Comparison of ENCODE assay signal across 1 cellular context in the genomic region with DNA sequence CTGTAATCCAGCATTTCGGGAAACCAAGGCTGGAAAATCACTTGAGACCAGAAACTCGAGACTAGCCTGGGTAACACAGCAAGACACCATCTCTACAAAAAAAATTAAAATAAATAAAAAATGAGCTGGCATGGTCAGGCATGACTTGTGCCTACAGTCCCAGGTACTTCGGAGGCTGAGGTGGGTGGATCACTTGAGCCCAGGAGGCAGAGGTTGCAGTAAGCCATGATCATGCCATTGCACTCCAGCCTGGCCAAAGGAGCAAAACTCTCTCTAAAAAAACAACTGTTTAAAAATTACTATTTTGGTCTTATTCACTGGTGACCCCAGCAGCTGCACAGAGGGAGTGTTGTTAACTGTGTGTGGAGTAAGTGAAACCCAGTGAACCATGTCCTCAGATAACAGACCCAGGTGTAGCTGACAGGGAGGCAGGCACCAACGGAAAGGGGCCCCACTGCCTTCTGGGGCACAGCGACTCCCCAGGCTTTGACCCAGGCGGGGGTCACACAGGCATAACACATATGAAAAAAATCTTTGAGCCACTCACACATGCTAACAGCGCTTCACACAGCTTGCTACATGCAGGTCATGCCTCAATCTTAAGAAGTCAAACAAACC.
TF ChIP-seq lines count a peak whose summit lies in the region.

No MANE protein-coding gene starts in this region.

TF ChIP-seq in GM12878, 131 proteins besides CTCF, POLR2A, EP300 and RAD21 (continues in another document):
- TF ChIP-seq CBX3 (IDR thresholded peaks at IDR 0.05; ENCODE audit: borderline replicate concordance, low read depth) (no peak), PAX5 (IDR thresholded peaks at IDR 0.05; ENCODE audit: borderline replicate concordance, low read depth, low read length) (peak; percentile 86), NRF1 (conservative IDR thresholded peaks at IDR 0.05; ENCODE audit: low read depth, low read length) (no peak), EED (IDR thresholded peaks at IDR 0.05; ENCODE audit: low read depth) (0 out of 2 replicates have a peak, but pooled peaks have one; percentile 29), RBBP5 (conservative IDR thresholded peaks at IDR 0.05) (no peak), JUNB (IDR thresholded peaks at IDR 0.05) (no peak), JUND (IDR thresholded peaks at IDR 0.05; ENCODE audit: low read depth, low read length) (no peak), CHD2 (IDR thresholded peaks at IDR 0.05; ENCODE audit: borderline replicate concordance, low read depth, low read length) (peak; percentile 20; the same call in 1 of the 2 replicates), HDAC2 (IDR thresholded peaks at IDR 0.05) (no peak), YBX1 (IDR thresholded peaks at IDR 0.05) (no peak), SMAD1 (IDR thresholded peaks at IDR 0.05; ENCODE audit: low read depth, partially characterized antibody) (no peak), MYB (IDR thresholded peaks at IDR 0.05; ENCODE audit: borderline replicate concordance, low read depth, low read length) (peak; percentile 68; the same call in 1 of the 2 replicates), SMARCA5 (IDR thresholded peaks at IDR 0.05) (peak; percentile 50; the same call in 1 of the 2 replicates), SREBF1 (IDR thresholded peaks at IDR 0.05; ENCODE audit: low read length) (no peak), TCF3 (IDR thresholded peaks at IDR 0.05; ENCODE audit: borderline replicate concordance, insufficient read depth, low read depth, low read length) (0 out of 2 replicates have a peak, but pooled peaks have one; percentile 48), NFYA (IDR thresholded peaks at IDR 0.05; ENCODE audit: borderline replicate concordance, low read depth, low read length) (no peak), YY1 (IDR thresholded peaks at IDR 0.05; ENCODE audit: low read depth, low read length) (no peak), NR2C1 (IDR thresholded peaks at IDR 0.05) (peak; percentile 25; the same call in 1 of the 2 replicates), BACH1 (IDR thresholded peaks at IDR 0.05; ENCODE audit: borderline replicate concordance) (no peak), MEF2B (IDR thresholded peaks at IDR 0.05; ENCODE audit: partially characterized antibody, poor library complexity, severe bottlenecking) (peak; percentile 68), ZNF622 (IDR thresholded peaks at IDR 0.05) (no peak), PAX8 (IDR thresholded peaks at IDR 0.05) (peak; percentile 87; the same call in 1 of the 2 replicates), RCOR1 (conservative IDR thresholded peaks at IDR 0.05; ENCODE audit: low read depth, low read length) (no peak), IKZF2 (IDR thresholded peaks at IDR 0.05) (peak in 1 of 2 experiments; percentile 11; a peak in 2 of 4 replicates)
- TF ChIP-seq, protein P1, sequence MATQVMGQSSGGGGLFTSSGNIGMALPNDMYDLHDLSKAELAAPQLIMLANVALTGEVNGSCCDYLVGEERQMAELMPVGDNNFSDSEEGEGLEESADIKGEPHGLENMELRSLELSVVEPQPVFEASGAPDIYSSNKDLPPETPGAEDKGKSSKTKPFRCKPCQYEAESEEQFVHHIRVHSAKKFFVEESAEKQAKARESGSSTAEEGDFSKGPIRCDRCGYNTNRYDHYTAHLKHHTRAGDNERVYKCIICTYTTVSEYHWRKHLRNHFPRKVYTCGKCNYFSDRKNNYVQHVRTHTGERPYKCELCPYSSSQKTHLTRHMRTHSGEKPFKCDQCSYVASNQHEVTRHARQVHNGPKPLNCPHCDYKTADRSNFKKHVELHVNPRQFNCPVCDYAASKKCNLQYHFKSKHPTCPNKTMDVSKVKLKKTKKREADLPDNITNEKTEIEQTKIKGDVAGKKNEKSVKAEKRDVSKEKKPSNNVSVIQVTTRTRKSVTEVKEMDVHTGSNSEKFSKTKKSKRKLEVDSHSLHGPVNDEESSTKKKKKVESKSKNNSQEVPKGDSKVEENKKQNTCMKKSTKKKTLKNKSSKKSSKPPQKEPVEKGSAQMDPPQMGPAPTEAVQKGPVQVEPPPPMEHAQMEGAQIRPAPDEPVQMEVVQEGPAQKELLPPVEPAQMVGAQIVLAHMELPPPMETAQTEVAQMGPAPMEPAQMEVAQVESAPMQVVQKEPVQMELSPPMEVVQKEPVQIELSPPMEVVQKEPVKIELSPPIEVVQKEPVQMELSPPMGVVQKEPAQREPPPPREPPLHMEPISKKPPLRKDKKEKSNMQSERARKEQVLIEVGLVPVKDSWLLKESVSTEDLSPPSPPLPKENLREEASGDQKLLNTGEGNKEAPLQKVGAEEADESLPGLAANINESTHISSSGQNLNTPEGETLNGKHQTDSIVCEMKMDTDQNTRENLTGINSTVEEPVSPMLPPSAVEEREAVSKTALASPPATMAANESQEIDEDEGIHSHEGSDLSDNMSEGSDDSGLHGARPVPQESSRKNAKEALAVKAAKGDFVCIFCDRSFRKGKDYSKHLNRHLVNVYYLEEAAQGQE (IDR thresholded peaks at IDR 0.05; ENCODE audit: low read depth, low read length) = no peak
- TF ChIP-seq, protein P2, sequence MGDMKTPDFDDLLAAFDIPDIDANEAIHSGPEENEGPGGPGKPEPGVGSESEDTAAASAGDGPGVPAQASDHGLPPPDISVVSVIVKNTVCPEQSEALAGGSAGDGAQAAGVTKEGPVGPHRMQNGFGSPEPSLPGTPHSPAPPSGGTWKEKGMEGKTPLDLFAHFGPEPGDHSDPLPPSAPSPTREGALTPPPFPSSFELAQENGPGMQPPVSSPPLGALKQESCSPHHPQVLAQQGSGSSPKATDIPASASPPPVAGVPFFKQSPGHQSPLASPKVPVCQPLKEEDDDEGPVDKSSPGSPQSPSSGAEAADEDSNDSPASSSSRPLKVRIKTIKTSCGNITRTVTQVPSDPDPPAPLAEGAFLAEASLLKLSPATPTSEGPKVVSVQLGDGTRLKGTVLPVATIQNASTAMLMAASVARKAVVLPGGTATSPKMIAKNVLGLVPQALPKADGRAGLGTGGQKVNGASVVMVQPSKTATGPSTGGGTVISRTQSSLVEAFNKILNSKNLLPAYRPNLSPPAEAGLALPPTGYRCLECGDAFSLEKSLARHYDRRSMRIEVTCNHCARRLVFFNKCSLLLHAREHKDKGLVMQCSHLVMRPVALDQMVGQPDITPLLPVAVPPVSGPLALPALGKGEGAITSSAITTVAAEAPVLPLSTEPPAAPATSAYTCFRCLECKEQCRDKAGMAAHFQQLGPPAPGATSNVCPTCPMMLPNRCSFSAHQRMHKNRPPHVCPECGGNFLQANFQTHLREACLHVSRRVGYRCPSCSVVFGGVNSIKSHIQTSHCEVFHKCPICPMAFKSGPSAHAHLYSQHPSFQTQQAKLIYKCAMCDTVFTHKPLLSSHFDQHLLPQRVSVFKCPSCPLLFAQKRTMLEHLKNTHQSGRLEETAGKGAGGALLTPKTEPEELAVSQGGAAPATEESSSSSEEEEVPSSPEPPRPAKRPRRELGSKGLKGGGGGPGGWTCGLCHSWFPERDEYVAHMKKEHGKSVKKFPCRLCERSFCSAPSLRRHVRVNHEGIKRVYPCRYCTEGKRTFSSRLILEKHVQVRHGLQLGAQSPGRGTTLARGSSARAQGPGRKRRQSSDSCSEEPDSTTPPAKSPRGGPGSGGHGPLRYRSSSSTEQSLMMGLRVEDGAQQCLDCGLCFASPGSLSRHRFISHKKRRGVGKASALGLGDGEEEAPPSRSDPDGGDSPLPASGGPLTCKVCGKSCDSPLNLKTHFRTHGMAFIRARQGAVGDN (IDR thresholded peaks at IDR 0.05) = peak; percentile 94
- TF ChIP-seq, protein P3, sequence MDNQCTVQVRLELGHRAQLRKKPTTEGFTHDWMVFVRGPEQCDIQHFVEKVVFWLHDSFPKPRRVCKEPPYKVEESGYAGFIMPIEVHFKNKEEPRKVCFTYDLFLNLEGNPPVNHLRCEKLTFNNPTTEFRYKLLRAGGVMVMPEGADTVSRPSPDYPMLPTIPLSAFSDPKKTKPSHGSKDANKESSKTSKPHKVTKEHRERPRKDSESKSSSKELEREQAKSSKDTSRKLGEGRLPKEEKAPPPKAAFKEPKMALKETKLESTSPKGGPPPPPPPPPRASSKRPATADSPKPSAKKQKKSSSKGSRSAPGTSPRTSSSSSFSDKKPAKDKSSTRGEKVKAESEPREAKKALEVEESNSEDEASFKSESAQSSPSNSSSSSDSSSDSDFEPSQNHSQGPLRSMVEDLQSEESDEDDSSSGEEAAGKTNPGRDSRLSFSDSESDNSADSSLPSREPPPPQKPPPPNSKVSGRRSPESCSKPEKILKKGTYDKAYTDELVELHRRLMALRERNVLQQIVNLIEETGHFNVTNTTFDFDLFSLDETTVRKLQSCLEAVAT (IDR thresholded peaks at IDR 0.05) = no peak
- TF ChIP-seq, protein P4, sequence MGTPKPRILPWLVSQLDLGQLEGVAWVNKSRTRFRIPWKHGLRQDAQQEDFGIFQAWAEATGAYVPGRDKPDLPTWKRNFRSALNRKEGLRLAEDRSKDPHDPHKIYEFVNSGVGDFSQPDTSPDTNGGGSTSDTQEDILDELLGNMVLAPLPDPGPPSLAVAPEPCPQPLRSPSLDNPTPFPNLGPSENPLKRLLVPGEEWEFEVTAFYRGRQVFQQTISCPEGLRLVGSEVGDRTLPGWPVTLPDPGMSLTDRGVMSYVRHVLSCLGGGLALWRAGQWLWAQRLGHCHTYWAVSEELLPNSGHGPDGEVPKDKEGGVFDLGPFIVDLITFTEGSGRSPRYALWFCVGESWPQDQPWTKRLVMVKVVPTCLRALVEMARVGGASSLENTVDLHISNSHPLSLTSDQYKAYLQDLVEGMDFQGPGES (IDR thresholded peaks at IDR 0.05) = no peak
- TF ChIP-seq, protein P5, sequence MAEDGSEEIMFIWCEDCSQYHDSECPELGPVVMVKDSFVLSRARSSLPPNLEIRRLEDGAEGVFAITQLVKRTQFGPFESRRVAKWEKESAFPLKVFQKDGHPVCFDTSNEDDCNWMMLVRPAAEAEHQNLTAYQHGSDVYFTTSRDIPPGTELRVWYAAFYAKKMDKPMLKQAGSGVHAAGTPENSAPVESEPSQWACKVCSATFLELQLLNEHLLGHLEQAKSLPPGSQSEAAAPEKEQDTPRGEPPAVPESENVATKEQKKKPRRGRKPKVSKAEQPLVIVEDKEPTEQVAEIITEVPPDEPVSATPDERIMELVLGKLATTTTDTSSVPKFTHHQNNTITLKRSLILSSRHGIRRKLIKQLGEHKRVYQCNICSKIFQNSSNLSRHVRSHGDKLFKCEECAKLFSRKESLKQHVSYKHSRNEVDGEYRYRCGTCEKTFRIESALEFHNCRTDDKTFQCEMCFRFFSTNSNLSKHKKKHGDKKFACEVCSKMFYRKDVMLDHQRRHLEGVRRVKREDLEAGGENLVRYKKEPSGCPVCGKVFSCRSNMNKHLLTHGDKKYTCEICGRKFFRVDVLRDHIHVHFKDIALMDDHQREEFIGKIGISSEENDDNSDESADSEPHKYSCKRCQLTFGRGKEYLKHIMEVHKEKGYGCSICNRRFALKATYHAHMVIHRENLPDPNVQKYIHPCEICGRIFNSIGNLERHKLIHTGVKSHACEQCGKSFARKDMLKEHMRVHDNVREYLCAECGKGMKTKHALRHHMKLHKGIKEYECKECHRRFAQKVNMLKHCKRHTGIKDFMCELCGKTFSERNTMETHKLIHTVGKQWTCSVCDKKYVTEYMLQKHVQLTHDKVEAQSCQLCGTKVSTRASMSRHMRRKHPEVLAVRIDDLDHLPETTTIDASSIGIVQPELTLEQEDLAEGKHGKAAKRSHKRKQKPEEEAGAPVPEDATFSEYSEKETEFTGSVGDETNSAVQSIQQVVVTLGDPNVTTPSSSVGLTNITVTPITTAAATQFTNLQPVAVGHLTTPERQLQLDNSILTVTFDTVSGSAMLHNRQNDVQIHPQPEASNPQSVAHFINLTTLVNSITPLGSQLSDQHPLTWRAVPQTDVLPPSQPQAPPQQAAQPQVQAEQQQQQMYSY (CRISPR knock-in tag; IDR thresholded peaks at IDR 0.05) = no peak
- TF ChIP-seq, protein P6, sequence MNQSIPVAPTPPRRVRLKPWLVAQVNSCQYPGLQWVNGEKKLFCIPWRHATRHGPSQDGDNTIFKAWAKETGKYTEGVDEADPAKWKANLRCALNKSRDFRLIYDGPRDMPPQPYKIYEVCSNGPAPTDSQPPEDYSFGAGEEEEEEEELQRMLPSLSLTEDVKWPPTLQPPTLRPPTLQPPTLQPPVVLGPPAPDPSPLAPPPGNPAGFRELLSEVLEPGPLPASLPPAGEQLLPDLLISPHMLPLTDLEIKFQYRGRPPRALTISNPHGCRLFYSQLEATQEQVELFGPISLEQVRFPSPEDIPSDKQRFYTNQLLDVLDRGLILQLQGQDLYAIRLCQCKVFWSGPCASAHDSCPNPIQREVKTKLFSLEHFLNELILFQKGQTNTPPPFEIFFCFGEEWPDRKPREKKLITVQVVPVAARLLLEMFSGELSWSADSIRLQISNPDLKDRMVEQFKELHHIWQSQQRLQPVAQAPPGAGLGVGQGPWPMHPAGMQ (IDR thresholded peaks at IDR 0.05; ENCODE audit: borderline replicate concordance) = no peak
- TF ChIP-seq, protein P7, sequence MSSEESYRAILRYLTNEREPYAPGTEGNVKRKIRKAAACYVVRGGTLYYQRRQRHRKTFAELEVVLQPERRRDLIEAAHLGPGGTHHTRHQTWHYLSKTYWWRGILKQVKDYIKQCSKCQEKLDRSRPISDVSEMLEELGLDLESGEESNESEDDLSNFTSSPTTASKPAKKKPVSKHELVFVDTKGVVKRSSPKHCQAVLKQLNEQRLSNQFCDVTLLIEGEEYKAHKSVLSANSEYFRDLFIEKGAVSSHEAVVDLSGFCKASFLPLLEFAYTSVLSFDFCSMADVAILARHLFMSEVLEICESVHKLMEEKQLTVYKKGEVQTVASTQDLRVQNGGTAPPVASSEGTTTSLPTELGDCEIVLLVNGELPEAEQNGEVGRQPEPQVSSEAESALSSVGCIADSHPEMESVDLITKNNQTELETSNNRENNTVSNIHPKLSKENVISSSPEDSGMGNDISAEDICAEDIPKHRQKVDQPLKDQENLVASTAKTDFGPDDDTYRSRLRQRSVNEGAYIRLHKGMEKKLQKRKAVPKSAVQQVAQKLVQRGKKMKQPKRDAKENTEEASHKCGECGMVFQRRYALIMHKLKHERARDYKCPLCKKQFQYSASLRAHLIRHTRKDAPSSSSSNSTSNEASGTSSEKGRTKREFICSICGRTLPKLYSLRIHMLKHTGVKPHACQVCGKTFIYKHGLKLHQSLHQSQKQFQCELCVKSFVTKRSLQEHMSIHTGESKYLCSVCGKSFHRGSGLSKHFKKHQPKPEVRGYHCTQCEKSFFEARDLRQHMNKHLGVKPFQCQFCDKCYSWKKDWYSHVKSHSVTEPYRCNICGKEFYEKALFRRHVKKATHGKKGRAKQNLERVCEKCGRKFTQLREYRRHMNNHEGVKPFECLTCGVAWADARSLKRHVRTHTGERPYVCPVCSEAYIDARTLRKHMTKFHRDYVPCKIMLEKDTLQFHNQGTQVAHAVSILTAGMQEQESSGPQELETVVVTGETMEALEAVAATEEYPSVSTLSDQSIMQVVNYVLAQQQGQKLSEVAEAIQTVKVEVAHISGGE (CRISPR knock-in tag; IDR thresholded peaks at IDR 0.05) = no peak
